18 cellular contexts compared by ENCODE assay signal in the genomic region with DNA sequence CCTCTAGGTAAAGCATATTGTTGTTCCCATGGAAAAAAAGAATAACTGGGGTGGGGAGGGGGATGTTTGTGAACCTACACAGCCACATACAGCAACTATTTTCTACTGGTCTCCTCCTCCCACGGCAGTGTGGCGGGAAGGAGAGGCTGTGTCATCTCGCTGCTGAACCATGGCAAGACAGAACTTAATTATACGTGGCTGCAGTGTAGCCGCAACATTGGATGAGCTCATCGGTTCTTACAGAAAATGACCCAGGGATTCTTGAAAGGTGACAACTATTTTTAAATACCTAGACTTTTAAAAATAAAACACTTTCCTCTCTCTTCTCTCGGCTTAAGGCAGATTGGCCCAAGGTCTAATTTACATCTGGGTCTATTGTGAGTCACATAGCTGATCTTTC. TPM values are rescaled to one million over a fixed set of nuclear protein-coding genes. Genes with fewer than 3 reads are reported as not detected.
A peak's percentile ranks its signal among the peaks of the same experiment; 100 is the strongest.
DNase-seq lines count a peak whose midpoint lies in the region; ATAC-seq and TF ChIP-seq lines count a peak whose summit lies in the region.
"Had no signal": no experiment of that assay in that cellular context is flagged by ENCODE, and none has a peak within 500 bp of the region (broad histone marks: within the 10 kb centered on the region; RNA-seq: fewer than 3 reads in every experiment).

No MANE protein-coding gene starts in this region.

- H3K4me1 Mint-ChIP-seq in chondrocyte (ENCODE audit: low read depth) = peaks cover 11% of the 10 kb centered on the region
- no peaks in the 10 kb centered on the region for H3K4me1 Mint-ChIP-seq in naive thymus-derived CD8-positive, alpha-beta T cell

- ATAC-seq in naive thymus-derived CD8-positive, alpha-beta T cell = no peak
- ATAC-seq: SK-N-SH treated with all-trans-retinoic acid at 6 μM for 48 hours had no signal

- H3K36me3 Mint-ChIP-seq in chondrocyte (ENCODE audit: low read depth) = no peaks in the 10 kb centered on the region
- H3K36me3 Mint-ChIP-seq in naive thymus-derived CD8-positive, alpha-beta T cell = no peaks in the 10 kb centered on the region

- no peak for TF ChIP-seq CTCF in chondrocyte (IDR thresholded peaks at IDR 0.05)

- DNase-seq in EL (peak; percentile 23), M059J (ENCODE audit: low read depth) (peak; percentile 74), chondrocyte (ENCODE audit: low spot score) (no peak), renal cortical epithelial cell (ENCODE audit: low read depth) (peak; percentile 54), cerebellar nuclear complex (lab: John Stamatoyannopoulos, UW) (no peak), NK-92 (lab: John Stamatoyannopoulos, UW; ENCODE audit: unreplicated experiment) (no peak)
- no peak for DNase-seq in naive thymus-derived CD8-positive, alpha-beta T cell
- DNase-seq: C1 segment of cervical spinal cord, DND-41, GF-D8, H7, NCI-H146, NCI-H2081 treated with DMSO at 0.1 percent for 48 hours, NCI-H510A treated with DMSO at 0.1 percent for 48 hours, NCI-H82, SHP77 treated with DMSO at 0.1 percent for 48 hours had no signal

- H3K27me3 Mint-ChIP-seq in chondrocyte (ENCODE audit: low read depth) = no peaks in the 10 kb centered on the region
- peaks cover 0 to 20% (median 5%) of the 10 kb centered on the region in 5 donors for H3K27me3 Mint-ChIP-seq in naive thymus-derived CD8-positive, alpha-beta T cell

- H3K4me3 Mint-ChIP-seq in chondrocyte (ENCODE audit: unreplicated experiment) = no peak overlapping the region
- H3K4me3 Mint-ChIP-seq in naive thymus-derived CD8-positive, alpha-beta T cell = no peak overlapping the region

- H3K9me3 Mint-ChIP-seq in chondrocyte (ENCODE audit: low read depth) = no peaks in the 10 kb centered on the region
- peaks cover 0 to 7% (median 0%) of the 10 kb centered on the region in 9 donors for H3K9me3 Mint-ChIP-seq in naive thymus-derived CD8-positive, alpha-beta T cell

- POLR2A ChIA-PET in naive thymus-derived CD8-positive, alpha-beta T cell (lab: Charles Lee) = no interaction called here

- peak overlapping the region; percentile 75 for H3K27ac Mint-ChIP-seq in chondrocyte (ENCODE audit: unreplicated experiment)
- H3K27ac Mint-ChIP-seq in naive thymus-derived CD8-positive, alpha-beta T cell = no peak overlapping the region

RNA-seq across cellular contexts. Expression of a gene that starts 19.8 kb away (rescaled TPM):
- total RNA-seq in M059J (2014; rRNA removed; shearing (Covaris generic)) = not detected in 2 replicates
- total RNA-seq in chondrocyte (0.82 to 2.3 TPM in 2 of 3 replicates, not detected in the other), renal cortical epithelial cell (0.10 TPM in 1 of 2 replicates, not detected in the other)
- not detected for total RNA-seq in naive thymus-derived CD8-positive, alpha-beta T cell
- not detected for polyA plus RNA-seq in naive thymus-derived CD8-positive, alpha-beta T cell
- total RNA-seq: A673 had no signal

Comparison
In these comparisons a context has a peak if more than half of its experiments do, and no peak if none do; other contexts are left out.
1. DNase-seq: peak in EL (single experiment), M059J (single experiment) and renal cortical epithelial cell (single experiment); none in chondrocyte (single experiment), cerebellar nuclear complex (0 of 2), naive thymus-derived CD8-positive, alpha-beta T cell (0 of 10) and NK-92 (single experiment).